ENCODE assay signal across 13 cellular contexts in the genomic region with DNA sequence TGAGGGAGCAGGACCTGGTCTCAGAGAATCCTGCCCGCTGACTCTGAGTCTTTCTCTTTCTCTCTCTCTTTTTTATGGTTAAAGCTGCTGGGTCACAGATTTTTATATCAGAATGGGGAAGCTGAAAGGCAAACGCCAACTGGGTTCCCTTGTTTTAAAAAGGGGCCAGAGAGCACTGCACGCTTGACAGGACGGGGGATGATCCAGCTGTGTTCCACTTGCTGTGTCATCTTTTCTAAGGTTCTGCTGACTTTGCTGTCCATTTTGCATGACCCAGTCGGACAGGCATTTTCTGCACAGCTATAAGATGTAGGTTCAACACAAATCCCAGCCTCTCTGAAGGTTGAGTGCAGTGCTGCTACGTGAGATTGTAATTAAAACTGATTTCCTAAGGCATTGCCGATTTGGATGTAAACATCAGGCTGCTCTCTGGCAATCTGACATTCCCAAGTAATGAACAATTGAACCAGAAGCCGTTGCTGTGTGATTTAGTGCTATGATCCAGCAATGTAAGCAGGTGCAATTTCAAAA. TPM values are rescaled to one million over a fixed set of nuclear protein-coding genes. Genes with fewer than 3 reads are reported as not detected.
DNase-seq lines count a peak whose midpoint lies in the region; ATAC-seq and TF ChIP-seq lines count a peak whose summit lies in the region.
"Had no signal": no experiment of that assay in that cellular context is flagged by ENCODE, and none has a peak within 500 bp of the region (broad histone marks: within the 10 kb centered on the region; RNA-seq: fewer than 3 reads in every experiment).

No MANE protein-coding gene starts in this region.

- POLR2A ChIA-PET in activated CD4-positive, alpha-beta T cell treated with anti-CD3 and anti-CD28 coated beads for 36 hours (lab: Charles Lee) = interaction anchor here (0.5 kb wide), 1 partner anchor 17 kb away, joined by 6 read pairs; no protein-coding TSS in a partner anchor
- POLR2A ChIA-PET in activated CD8-positive, alpha-beta T cell treated with anti-CD3 and anti-CD28 coated beads, Interleukin-2, amount 10 ng/mL, durations not matched to agents 7 days and 5 days (lab: Charles Lee) = interaction anchor here (0.7 to 2.6 kb wide), 3 partner anchors 9 to 33 kb away, joined by 3 to 10 read pairs (median 3); no protein-coding TSS in a partner anchor

- H3K27ac Mint-ChIP-seq in activated CD4-positive, alpha-beta T cell treated with anti-CD3 and anti-CD28 coated beads for 36 hours = peak overlapping the region; percentile 61
- peak overlapping the region; percentile 71 for H3K27ac Mint-ChIP-seq in activated CD8-positive, alpha-beta T cell treated with anti-CD3 and anti-CD28 coated beads, Interleukin-2, amount 10 ng/mL, durations not matched to agents 7 days and 5 days
- H3K27ac Mint-ChIP-seq in stimulated activated memory B cell treated with anti-CD40 and anti-IgM and Interleukin-4, amounts not matched to agents 10 μg/mL and 1 μg/mL and 100 μg/mL, for 72 hours = peak overlapping the region; percentile 18
- H3K27ac Mint-ChIP-seq in osteocyte (ENCODE audit: unreplicated experiment) = no peak overlapping the region
- H3K27ac Mint-ChIP-seq: T-helper 2 cell treated with Interferon-gamma antibody and Interleukin-4, amounts not matched to agents 5 μg/mL and 100 μg/mL, for 36 hours had no signal

- H3K9me3 Mint-ChIP-seq in activated CD4-positive, alpha-beta T cell treated with anti-CD3 and anti-CD28 coated beads for 36 hours (ENCODE audit: low read depth) = no peaks in the 10 kb centered on the region
- H3K9me3 Mint-ChIP-seq in activated CD8-positive, alpha-beta T cell treated with anti-CD3 and anti-CD28 coated beads, Interleukin-2, amount 10 ng/mL, durations not matched to agents 7 days and 5 days (ENCODE audit: insufficient read depth) = no peaks in the 10 kb centered on the region
- no peaks in the 10 kb centered on the region for H3K9me3 Mint-ChIP-seq in stimulated activated memory B cell treated with anti-CD40 and anti-IgM and Interleukin-4, amounts not matched to agents 10 μg/mL and 1 μg/mL and 100 μg/mL, for 72 hours
- H3K9me3 Mint-ChIP-seq in osteocyte (ENCODE audit: unreplicated experiment) = no peaks in the 10 kb centered on the region
- H3K9me3 Mint-ChIP-seq: T-helper 2 cell treated with Interferon-gamma antibody and Interleukin-4, amounts not matched to agents 5 μg/mL and 100 μg/mL, for 36 hours had no signal

- CTCF ChIA-PET in activated CD4-positive, alpha-beta T cell treated with anti-CD3 and anti-CD28 coated beads for 36 hours (lab: Charles Lee) = interaction anchor here (0.6 to 1.7 kb wide), 8 partner anchors 9 to 220 kb away, joined by 3 to 8 read pairs (median 4); no protein-coding TSS in a partner anchor
- CTCF ChIA-PET in activated CD8-positive, alpha-beta T cell treated with anti-CD3 and anti-CD28 coated beads, Interleukin-2, amount 10 ng/mL, durations not matched to agents 7 days and 5 days (lab: Charles Lee) = interaction anchor here (1.0 to 2.4 kb wide), 6 partner anchors 8 to 213 kb away, joined by 3 to 19 read pairs (median 6); a partner anchor contains a TSS

- no peaks in the 10 kb centered on the region for H3K27me3 Mint-ChIP-seq in activated CD4-positive, alpha-beta T cell treated with anti-CD3 and anti-CD28 coated beads for 36 hours
- H3K27me3 Mint-ChIP-seq in activated CD8-positive, alpha-beta T cell treated with anti-CD3 and anti-CD28 coated beads, Interleukin-2, amount 10 ng/mL, durations not matched to agents 7 days and 5 days (ENCODE audit: low read depth) = no peaks in the 10 kb centered on the region
- no peaks in the 10 kb centered on the region for H3K27me3 Mint-ChIP-seq in stimulated activated memory B cell treated with anti-CD40 and anti-IgM and Interleukin-4, amounts not matched to agents 10 μg/mL and 1 μg/mL and 100 μg/mL, for 72 hours
- H3K27me3 Mint-ChIP-seq in osteocyte (ENCODE audit: unreplicated experiment) = peaks cover 29% of the 10 kb centered on the region

- H3K4me3 Mint-ChIP-seq in activated CD4-positive, alpha-beta T cell treated with anti-CD3 and anti-CD28 coated beads for 36 hours = no peak overlapping the region
- no peak overlapping the region for H3K4me3 Mint-ChIP-seq in activated CD8-positive, alpha-beta T cell treated with anti-CD3 and anti-CD28 coated beads, Interleukin-2, amount 10 ng/mL, durations not matched to agents 7 days and 5 days
- no peak overlapping the region for H3K4me3 Mint-ChIP-seq in stimulated activated memory B cell treated with anti-CD40 and anti-IgM and Interleukin-4, amounts not matched to agents 10 μg/mL and 1 μg/mL and 100 μg/mL, for 72 hours
- no peak overlapping the region for H3K4me3 Mint-ChIP-seq in osteocyte (ENCODE audit: unreplicated experiment)
- H3K4me3 Mint-ChIP-seq: T-helper 2 cell treated with Interferon-gamma antibody and Interleukin-4, amounts not matched to agents 5 μg/mL and 100 μg/mL, for 36 hours had no signal

- intact Hi-C loops in activated CD4-positive, alpha-beta T cell treated with anti-CD3 and anti-CD28 coated beads for 36 hours (cut with DNase I, micrococcal nuclease) = no loop called here

- TF ChIP-seq CTCF in osteocyte (IDR thresholded peaks at IDR 0.05) = no peak

- ATAC-seq in activated CD4-positive, alpha-beta T cell treated with anti-CD3 and anti-CD28 coated beads for 36 hours = no peak
- ATAC-seq in activated CD8-positive, alpha-beta T cell treated with anti-CD3 and anti-CD28 coated beads, Interleukin-2, amount 10 ng/mL, durations not matched to agents 7 days and 5 days = no peak
- no peak for ATAC-seq in stimulated activated memory B cell treated with anti-CD40 and anti-IgM and Interleukin-4, amounts not matched to agents 10 μg/mL and 1 μg/mL and 100 μg/mL, for 72 hours

- peaks cover 50% of the 10 kb centered on the region for H3K36me3 Mint-ChIP-seq in activated CD4-positive, alpha-beta T cell treated with anti-CD3 and anti-CD28 coated beads for 36 hours (ENCODE audit: low read depth)
- H3K36me3 Mint-ChIP-seq in activated CD8-positive, alpha-beta T cell treated with anti-CD3 and anti-CD28 coated beads, Interleukin-2, amount 10 ng/mL, durations not matched to agents 7 days and 5 days (ENCODE audit: low read depth) = peaks cover 86% of the 10 kb centered on the region
- H3K36me3 Mint-ChIP-seq in stimulated activated memory B cell treated with anti-CD40 and anti-IgM and Interleukin-4, amounts not matched to agents 10 μg/mL and 1 μg/mL and 100 μg/mL, for 72 hours = peaks cover 26% of the 10 kb centered on the region
- no peaks in the 10 kb centered on the region for H3K36me3 Mint-ChIP-seq in osteocyte (ENCODE audit: unreplicated experiment)

- no peak for DNase-seq in activated CD4-positive, alpha-beta T cell treated with anti-CD3 and anti-CD28 coated beads for 36 hours
- DNase-seq in activated CD4-positive, alpha-beta T cell treated with anti-CD3 and anti-CD28 coated beads for 4 hours = no peak
- DNase-seq in activated CD8-positive, alpha-beta T cell treated with anti-CD3 and anti-CD28 coated beads, Interleukin-2, amount 10 ng/mL, durations not matched to agents 7 days and 5 days = no peak
- DNase-seq in inferior parietal cortex (ENCODE audit: extremely low spot score) = peak; percentile 56
- DNase-seq in SIG-M5 (lab: John Stamatoyannopoulos, UW) = no peak
- DNase-seq in osteocyte (ENCODE audit: extremely low spot score, unreplicated experiment) = no peak
- DNase-seq in activated CD4-positive, alpha-beta T cell treated with anti-CD3 and anti-CD28 coated beads, Interleukin-2, amount 50 U/mL, for 4 hours = no peak
- DNase-seq: ACHN, amniotic stem cell, NCI-H510A, right cardiac atrium had no signal

- H3K4me1 Mint-ChIP-seq in activated CD4-positive, alpha-beta T cell treated with anti-CD3 and anti-CD28 coated beads for 36 hours = peaks cover 78% of the 10 kb centered on the region
- peaks cover 88% of the 10 kb centered on the region for H3K4me1 Mint-ChIP-seq in activated CD8-positive, alpha-beta T cell treated with anti-CD3 and anti-CD28 coated beads, Interleukin-2, amount 10 ng/mL, durations not matched to agents 7 days and 5 days (ENCODE audit: low read depth)
- peaks cover 61% of the 10 kb centered on the region for H3K4me1 Mint-ChIP-seq in stimulated activated memory B cell treated with anti-CD40 and anti-IgM and Interleukin-4, amounts not matched to agents 10 μg/mL and 1 μg/mL and 100 μg/mL, for 72 hours
- peaks cover 9% of the 10 kb centered on the region for H3K4me1 Mint-ChIP-seq in osteocyte (ENCODE audit: unreplicated experiment)

RNA-seq across cellular contexts. Expression of a gene that starts 25.8 kb away (rescaled TPM):
- total RNA-seq in activated CD4-positive, alpha-beta T cell treated with anti-CD3 and anti-CD28 coated beads for 36 hours = 10 to 100 TPM; 34.4 to 38.3 TPM
- 100 to 1,000 TPM in 1 of 2 experiments, 10 to 100 TPM in 1; 94.6 to 101 TPM for total RNA-seq in activated CD8-positive, alpha-beta T cell treated with anti-CD3 and anti-CD28 coated beads, Interleukin-2, amount 10 ng/mL, durations not matched to agents 7 days and 5 days
- 2.5 and 2.7 TPM in 2 replicates for total RNA-seq in osteocyte
